In the genomic region with DNA sequence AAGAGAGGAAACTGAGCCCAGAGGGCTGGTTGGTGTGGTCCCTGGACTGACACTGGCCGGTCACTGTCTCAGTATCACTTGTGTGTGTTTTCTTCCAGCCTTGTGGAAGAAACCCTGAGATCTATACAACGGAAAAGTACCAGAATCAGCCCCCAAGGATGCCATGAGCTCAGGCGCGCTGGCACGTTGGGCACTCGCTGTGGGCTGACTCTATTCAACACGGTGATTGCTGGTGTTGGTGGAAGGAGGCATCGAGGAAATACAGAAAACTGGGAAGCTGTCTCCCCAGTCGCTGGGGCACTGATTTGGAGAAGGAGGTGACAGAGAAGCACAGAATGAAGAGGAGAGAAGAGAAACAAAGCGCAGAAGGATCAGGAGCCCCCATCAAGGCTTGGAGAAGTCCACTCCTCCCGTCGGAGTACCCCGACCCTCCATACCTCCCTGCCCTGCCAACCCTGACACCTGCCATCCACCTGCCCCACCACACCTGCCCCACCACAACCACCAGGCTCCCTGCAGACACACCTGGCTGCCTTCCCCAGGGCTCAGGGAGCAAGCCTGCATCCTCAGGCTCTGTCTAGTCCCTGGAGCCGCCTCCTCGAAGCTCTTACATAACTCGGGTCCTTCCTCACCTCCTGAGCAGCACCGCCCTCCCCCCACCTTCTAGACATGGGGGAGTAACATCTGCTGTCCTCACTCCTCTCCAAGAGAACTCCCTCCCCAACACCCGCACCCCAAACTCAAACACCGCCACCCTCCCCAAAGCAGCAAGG, we compare ENCODE assay signal across 1 cellular context.
TF ChIP-seq lines count a peak whose summit lies in the region.

No MANE protein-coding gene starts in this region.

TF ChIP-seq in H1, 55 proteins besides CTCF, POLR2A, EP300 and RAD21 (continued from another document):
- TF ChIP-seq POU5F1 (IDR thresholded peaks at IDR 0.05; ENCODE audit: low read depth, low read length) (no peak), ASH2L (IDR thresholded peaks at IDR 0.05; ENCODE audit: low read length) (no peak), SAP30 (IDR thresholded peaks at IDR 0.05; ENCODE audit: insufficient read depth, insufficient replicate concordance, low read length) (no peak), JUN (IDR thresholded peaks at IDR 0.05; ENCODE audit: low read depth, low read length) (no peak), BCL11A (IDR thresholded peaks at IDR 0.05; ENCODE audit: low read depth in 2 of 2, low read length in 2 of 2) (no peak), TCF12 (IDR thresholded peaks at IDR 0.05; ENCODE audit: low read depth, low read length) (no peak), EGR1 (IDR thresholded peaks at IDR 0.05; ENCODE audit: borderline replicate concordance, low read depth, low read length) (no peak)
- TF ChIP-seq, protein P1, sequence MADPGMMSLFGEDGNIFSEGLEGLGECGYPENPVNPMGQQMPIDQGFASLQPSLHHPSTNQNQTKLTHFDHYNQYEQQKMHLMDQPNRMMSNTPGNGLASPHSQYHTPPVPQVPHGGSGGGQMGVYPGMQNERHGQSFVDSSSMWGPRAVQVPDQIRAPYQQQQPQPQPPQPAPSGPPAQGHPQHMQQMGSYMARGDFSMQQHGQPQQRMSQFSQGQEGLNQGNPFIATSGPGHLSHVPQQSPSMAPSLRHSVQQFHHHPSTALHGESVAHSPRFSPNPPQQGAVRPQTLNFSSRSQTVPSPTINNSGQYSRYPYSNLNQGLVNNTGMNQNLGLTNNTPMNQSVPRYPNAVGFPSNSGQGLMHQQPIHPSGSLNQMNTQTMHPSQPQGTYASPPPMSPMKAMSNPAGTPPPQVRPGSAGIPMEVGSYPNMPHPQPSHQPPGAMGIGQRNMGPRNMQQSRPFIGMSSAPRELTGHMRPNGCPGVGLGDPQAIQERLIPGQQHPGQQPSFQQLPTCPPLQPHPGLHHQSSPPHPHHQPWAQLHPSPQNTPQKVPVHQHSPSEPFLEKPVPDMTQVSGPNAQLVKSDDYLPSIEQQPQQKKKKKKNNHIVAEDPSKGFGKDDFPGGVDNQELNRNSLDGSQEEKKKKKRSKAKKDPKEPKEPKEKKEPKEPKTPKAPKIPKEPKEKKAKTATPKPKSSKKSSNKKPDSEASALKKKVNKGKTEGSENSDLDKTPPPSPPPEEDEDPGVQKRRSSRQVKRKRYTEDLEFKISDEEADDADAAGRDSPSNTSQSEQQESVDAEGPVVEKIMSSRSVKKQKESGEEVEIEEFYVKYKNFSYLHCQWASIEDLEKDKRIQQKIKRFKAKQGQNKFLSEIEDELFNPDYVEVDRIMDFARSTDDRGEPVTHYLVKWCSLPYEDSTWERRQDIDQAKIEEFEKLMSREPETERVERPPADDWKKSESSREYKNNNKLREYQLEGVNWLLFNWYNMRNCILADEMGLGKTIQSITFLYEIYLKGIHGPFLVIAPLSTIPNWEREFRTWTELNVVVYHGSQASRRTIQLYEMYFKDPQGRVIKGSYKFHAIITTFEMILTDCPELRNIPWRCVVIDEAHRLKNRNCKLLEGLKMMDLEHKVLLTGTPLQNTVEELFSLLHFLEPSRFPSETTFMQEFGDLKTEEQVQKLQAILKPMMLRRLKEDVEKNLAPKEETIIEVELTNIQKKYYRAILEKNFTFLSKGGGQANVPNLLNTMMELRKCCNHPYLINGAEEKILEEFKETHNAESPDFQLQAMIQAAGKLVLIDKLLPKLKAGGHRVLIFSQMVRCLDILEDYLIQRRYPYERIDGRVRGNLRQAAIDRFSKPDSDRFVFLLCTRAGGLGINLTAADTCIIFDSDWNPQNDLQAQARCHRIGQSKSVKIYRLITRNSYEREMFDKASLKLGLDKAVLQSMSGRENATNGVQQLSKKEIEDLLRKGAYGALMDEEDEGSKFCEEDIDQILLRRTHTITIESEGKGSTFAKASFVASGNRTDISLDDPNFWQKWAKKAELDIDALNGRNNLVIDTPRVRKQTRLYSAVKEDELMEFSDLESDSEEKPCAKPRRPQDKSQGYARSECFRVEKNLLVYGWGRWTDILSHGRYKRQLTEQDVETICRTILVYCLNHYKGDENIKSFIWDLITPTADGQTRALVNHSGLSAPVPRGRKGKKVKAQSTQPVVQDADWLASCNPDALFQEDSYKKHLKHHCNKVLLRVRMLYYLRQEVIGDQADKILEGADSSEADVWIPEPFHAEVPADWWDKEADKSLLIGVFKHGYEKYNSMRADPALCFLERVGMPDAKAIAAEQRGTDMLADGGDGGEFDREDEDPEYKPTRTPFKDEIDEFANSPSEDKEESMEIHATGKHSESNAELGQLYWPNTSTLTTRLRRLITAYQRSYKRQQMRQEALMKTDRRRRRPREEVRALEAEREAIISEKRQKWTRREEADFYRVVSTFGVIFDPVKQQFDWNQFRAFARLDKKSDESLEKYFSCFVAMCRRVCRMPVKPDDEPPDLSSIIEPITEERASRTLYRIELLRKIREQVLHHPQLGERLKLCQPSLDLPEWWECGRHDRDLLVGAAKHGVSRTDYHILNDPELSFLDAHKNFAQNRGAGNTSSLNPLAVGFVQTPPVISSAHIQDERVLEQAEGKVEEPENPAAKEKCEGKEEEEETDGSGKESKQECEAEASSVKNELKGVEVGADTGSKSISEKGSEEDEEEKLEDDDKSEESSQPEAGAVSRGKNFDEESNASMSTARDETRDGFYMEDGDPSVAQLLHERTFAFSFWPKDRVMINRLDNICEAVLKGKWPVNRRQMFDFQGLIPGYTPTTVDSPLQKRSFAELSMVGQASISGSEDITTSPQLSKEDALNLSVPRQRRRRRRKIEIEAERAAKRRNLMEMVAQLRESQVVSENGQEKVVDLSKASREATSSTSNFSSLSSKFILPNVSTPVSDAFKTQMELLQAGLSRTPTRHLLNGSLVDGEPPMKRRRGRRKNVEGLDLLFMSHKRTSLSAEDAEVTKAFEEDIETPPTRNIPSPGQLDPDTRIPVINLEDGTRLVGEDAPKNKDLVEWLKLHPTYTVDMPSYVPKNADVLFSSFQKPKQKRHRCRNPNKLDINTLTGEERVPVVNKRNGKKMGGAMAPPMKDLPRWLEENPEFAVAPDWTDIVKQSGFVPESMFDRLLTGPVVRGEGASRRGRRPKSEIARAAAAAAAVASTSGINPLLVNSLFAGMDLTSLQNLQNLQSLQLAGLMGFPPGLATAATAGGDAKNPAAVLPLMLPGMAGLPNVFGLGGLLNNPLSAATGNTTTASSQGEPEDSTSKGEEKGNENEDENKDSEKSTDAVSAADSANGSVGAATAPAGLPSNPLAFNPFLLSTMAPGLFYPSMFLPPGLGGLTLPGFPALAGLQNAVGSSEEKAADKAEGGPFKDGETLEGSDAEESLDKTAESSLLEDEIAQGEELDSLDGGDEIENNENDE (IDR thresholded peaks at IDR 0.05; ENCODE audit: insufficient replicate concordance, low read length): no peak
